ENCODE assay signal across 8 cellular contexts in the genomic region with DNA sequence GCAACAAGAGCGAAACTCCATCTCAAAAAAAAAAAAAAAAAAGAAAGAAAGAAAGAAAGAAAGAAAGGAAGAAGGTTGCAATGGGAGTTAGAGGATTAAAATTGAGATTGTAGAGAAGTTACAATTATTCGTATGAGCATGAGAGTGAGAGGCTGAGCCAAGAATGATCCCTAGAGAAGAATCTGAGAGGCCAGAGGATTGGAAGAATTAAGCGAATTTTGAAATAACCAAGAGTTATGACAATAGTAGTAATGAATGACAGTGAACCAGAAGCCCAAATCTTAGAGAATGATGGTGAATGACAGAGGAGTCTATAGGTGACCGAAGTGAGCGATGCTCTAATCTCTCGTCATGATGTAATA. TPM values are rescaled to one million over a fixed set of nuclear protein-coding genes. Genes with fewer than 3 reads are reported as not detected.
DNase-seq lines count a peak whose midpoint lies in the region; ATAC-seq and TF ChIP-seq lines count a peak whose summit lies in the region.

No MANE protein-coding gene starts in this region.

- no peak for ATAC-seq in naive thymus-derived CD4-positive, alpha-beta T cell
- ATAC-seq in GM21576 (IDR thresholded peaks at IDR 0.05; ENCODE audit: unreplicated experiment) = no peak

- H3K27me3 Mint-ChIP-seq in IgD-negative memory B cell = peaks cover 5% of the 10 kb centered on the region
- H3K27me3 Mint-ChIP-seq in naive thymus-derived CD4-positive, alpha-beta T cell = peaks cover 0 to 6% (median 0%) of the 10 kb centered on the region in 5 donors

- H3K27ac Mint-ChIP-seq in IgD-negative memory B cell = peak overlapping the region; percentile 11 to 64 (median 18)
- peak overlapping the region; percentile 35 to 94 (median 87) for H3K27ac Mint-ChIP-seq in naive thymus-derived CD4-positive, alpha-beta T cell

- peaks cover 5 to 32% (median 24%) of the 10 kb centered on the region in 3 donors for H3K4me1 Mint-ChIP-seq in IgD-negative memory B cell
- peaks cover 24 to 56% (median 52%) of the 10 kb centered on the region in 7 donors for H3K4me1 Mint-ChIP-seq in naive thymus-derived CD4-positive, alpha-beta T cell

- DNase-seq in AG04449 (ENCODE audit: low read depth, low spot score) (no peak), colonic mucosa (no peak), pons (ENCODE audit: low spot score) (no peak), COLO829 (ENCODE audit: low spot score) (no peak), NCI-H345 (lab: John Stamatoyannopoulos, UW) (no peak)
- DNase-seq in naive thymus-derived CD4-positive, alpha-beta T cell = no peak

- H3K4me3 Mint-ChIP-seq in IgD-negative memory B cell = peak overlapping the region; percentile 62 to 95 (median 84)
- H3K4me3 Mint-ChIP-seq in naive thymus-derived CD4-positive, alpha-beta T cell = peak overlapping the region; percentile 80 to 99 (median 88)

- no peak for TF ChIP-seq CTCF in AG04449 (IDR thresholded peaks at IDR 0.05; ENCODE audit: insufficient read depth, low read length, missing control alignments)
- TF ChIP-seq CTCF in colonic mucosa (IDR thresholded peaks at IDR 0.05) = no peak

- POLR2A ChIA-PET in AG04449 (lab: Yijun Ruan, JAX) = interaction anchor here (0.8 to 1.3 kb wide), 2 partner anchors 12 to 40 kb away, joined by 3 read pairs; no protein-coding TSS in a partner anchor
- POLR2A ChIA-PET in naive thymus-derived CD4-positive, alpha-beta T cell (lab: Charles Lee) = interaction anchor here (0.8 to 3.9 kb wide), 8 partner anchors 19 to 378 kb away, joined by 3 to 26 read pairs (median 3); no protein-coding TSS in a partner anchor

- no peak overlapping the region for H3K27ac ChIP-seq in colonic mucosa
- H3K27ac ChIP-seq in naive thymus-derived CD4-positive, alpha-beta T cell (ENCODE audit: low read depth, low read length) = peak overlapping the region; percentile 89

- peak overlapping the region in 1 of 2 donors; percentile 34 for H3K9ac ChIP-seq in colonic mucosa (ENCODE audit: low read depth in 2 of 2, low read length in 2 of 2)

- no peaks in the 10 kb centered on the region for H3K36me3 ChIP-seq in colonic mucosa
- peaks cover 0 to 4% (median 0%) of the 10 kb centered on the region in 3 experiments for H3K36me3 ChIP-seq in naive thymus-derived CD4-positive, alpha-beta T cell (ENCODE audit: control insufficient read depth in 2 of 3, insufficient read depth in 3 of 3, low read length in 3 of 3)

- no peaks in the 10 kb centered on the region for H3K9me3 ChIP-seq in colonic mucosa
- H3K9me3 ChIP-seq in naive thymus-derived CD4-positive, alpha-beta T cell (ENCODE audit: control insufficient read depth in 2 of 3, low read length in 3 of 3) = no peaks in the 10 kb centered on the region

- H3K4me1 ChIP-seq in colonic mucosa = no peaks in the 10 kb centered on the region
- peaks cover 12 to 19% of the 10 kb centered on the region in 2 donors for H3K4me1 ChIP-seq in naive thymus-derived CD4-positive, alpha-beta T cell (ENCODE audit: control insufficient read depth in 2 of 2, insufficient read depth in 2 of 2, low read length in 2 of 2)

- H3K27me3 ChIP-seq in colonic mucosa = no peaks in the 10 kb centered on the region
- no peaks in the 10 kb centered on the region for H3K27me3 ChIP-seq in naive thymus-derived CD4-positive, alpha-beta T cell (ENCODE audit: control insufficient read depth in 2 of 2, insufficient read depth in 2 of 2, low read length in 2 of 2)

- H3K36me3 Mint-ChIP-seq in IgD-negative memory B cell = peaks cover 6% of the 10 kb centered on the region
- peaks cover 0 to 8% (median 0%) of the 10 kb centered on the region in 5 donors for H3K36me3 Mint-ChIP-seq in naive thymus-derived CD4-positive, alpha-beta T cell

- no peaks in the 10 kb centered on the region for H3K9me3 Mint-ChIP-seq in IgD-negative memory B cell
- peaks cover 0 to 1% (median 0%) of the 10 kb centered on the region in 11 donors for H3K9me3 Mint-ChIP-seq in naive thymus-derived CD4-positive, alpha-beta T cell

- CTCF ChIA-PET in AG04449 (lab: Yijun Ruan, JAX) = interaction anchor here (1.2 to 2.0 kb wide), 2 partner anchors 26 to 461 kb away, joined by 4 to 6 read pairs; no protein-coding TSS in a partner anchor
- CTCF ChIA-PET in naive thymus-derived CD4-positive, alpha-beta T cell (lab: Charles Lee) = interaction anchor here (0.7 to 1.3 kb wide), 2 partner anchors 23 to 360 kb away, joined by 4 to 6 read pairs; partner anchors contain the start of gene CC2D1B

- peak overlapping the region; percentile 37 for H3K4me3 ChIP-seq in AG04449 (ENCODE audit: low read depth, low read length)
- peak overlapping the region; percentile 87 for H3K4me3 ChIP-seq in colonic mucosa
- peak overlapping the region; percentile 80 for H3K4me3 ChIP-seq in naive thymus-derived CD4-positive, alpha-beta T cell (ENCODE audit: low read length)

- intact Hi-C loops in colonic mucosa (cut with DNase I) = no loop called here
- intact Hi-C loops in naive thymus-derived CD4-positive, alpha-beta T cell (cut with micrococcal nuclease) = loop anchor here (1.0 to 10.0 kb wide), 14 partner anchors 23 to 1219 kb away; partner anchors contain the start of genes BTF3L4 (in 2 of the 2), CC2D1B (in 2 of the 2), ECHDC2 (in 1 of the 2) and IFT25 (in 1 of the 2)

RNA-seq across cellular contexts. Expression of gene ZYG11B, which starts 0.4 kb away (rescaled TPM):
- polyA plus RNA-seq in IgD-negative memory B cell = 11.8 TPM
- 10 to 100 TPM; 20.5 to 26.6 TPM for total RNA-seq in colonic mucosa
- total RNA-seq in naive thymus-derived CD4-positive, alpha-beta T cell = 10 to 100 TPM; 14.9 to 26.8 (median 17.9) TPM
- polyA plus RNA-seq in naive thymus-derived CD4-positive, alpha-beta T cell = 10 to 100 TPM; 14.2 to 22.2 TPM

RNA-seq across cellular contexts. Expression of gene COA7, which starts 27.7 kb away (rescaled TPM):
- 7.2 TPM for polyA plus RNA-seq in IgD-negative memory B cell
- total RNA-seq in colonic mucosa = 10 to 100 TPM; 14.8 to 23.8 TPM
- total RNA-seq in naive thymus-derived CD4-positive, alpha-beta T cell = 10 to 100 TPM in 1 of 5 experiments, 1 to 10 TPM in 4; 1.4 to 14.4 (median 3.0) TPM
- polyA plus RNA-seq in naive thymus-derived CD4-positive, alpha-beta T cell = 1 to 10 TPM; 2.0 to 3.7 TPM

Comparison
In these comparisons a context has a peak if more than half of its experiments do, and no peak if none do; other contexts are left out.
1. H3K4me3 ChIP-seq: peak in every context shown above with its lines; median percentile 87 in colonic mucosa; 80 in naive thymus-derived CD4-positive, alpha-beta T cell; 37 in AG04449.